ENCODE assay signal across 1 cellular context in genomic region chr12:53727310-53728041, GRCh38.
A peak's percentile ranks its signal among the peaks of the same experiment; 100 is the strongest.
TF ChIP-seq lines count a peak whose summit lies in the region.

CALCOCO1 (minus strand) TSS chr12:53727452; CDS start chr12:53725242, 2,210 bp downstream.

TF ChIP-seq in K562, 482 proteins besides CTCF, POLR2A, EP300 and RAD21 (continued from another document and continues in another):
- TF ChIP-seq DEAF1 (CRISPR knock-in tag; IDR thresholded peaks at IDR 0.05), result no peak
- TF ChIP-seq ELF2 (CRISPR knock-in tag; IDR thresholded peaks at IDR 0.05), result no peak
- no peak for TF ChIP-seq ATF2 (CRISPR knock-in tag; IDR thresholded peaks at IDR 0.05)
- TF ChIP-seq ETS1 (conservative IDR thresholded peaks at IDR 0.05; ENCODE audit: control insufficient read depth, low read depth, low read length), result peak; percentile 100
- TF ChIP-seq E2F8 (IDR thresholded peaks at IDR 0.05; ENCODE audit: low read depth, partially characterized antibody), result no peak
- no peak for TF ChIP-seq FOXA1 (IDR thresholded peaks at IDR 0.05; ENCODE audit: borderline replicate concordance)
- peak; percentile 99 for TF ChIP-seq ZNF143 (CRISPR knock-in tag; IDR thresholded peaks at IDR 0.05)
- TF ChIP-seq MCM2 (IDR thresholded peaks at IDR 0.05; ENCODE audit: low read depth), result no peak
- TF ChIP-seq ZNF280A (IDR thresholded peaks at IDR 0.05; ENCODE audit: low read depth, partially characterized antibody), result no peak
- no peak for TF ChIP-seq HBP1 (CRISPR knock-in tag; IDR thresholded peaks at IDR 0.05)
- no peak for TF ChIP-seq ELK3 (CRISPR knock-in tag; IDR thresholded peaks at IDR 0.05)
- TF ChIP-seq HNRNPUL1 (IDR thresholded peaks at IDR 0.05; ENCODE audit: low read length), result no peak
- TF ChIP-seq SIN3B (IDR thresholded peaks at IDR 0.05; ENCODE audit: low read depth), result 0 out of 2 replicates have a peak, but pooled peaks have one; percentile 31
- peak; percentile 87; the same call in 1 of the 2 replicates for TF ChIP-seq KLF6 (CRISPR knock-in tag; IDR thresholded peaks at IDR 0.05; ENCODE audit: borderline replicate concordance)
- TF ChIP-seq NONO (IDR thresholded peaks at IDR 0.05; ENCODE audit: low read depth in 2 of 2, low read length in 1 of 2), result no peak
- TF ChIP-seq SUPT5H (IDR thresholded peaks at IDR 0.05), result peak; percentile 75
- TF ChIP-seq HINFP (tag; conservative IDR thresholded peaks at IDR 0.05; ENCODE audit: low read depth), result peak; percentile 77; the same call in 1 of the 2 replicates
- no peak for TF ChIP-seq CHAMP1 (IDR thresholded peaks at IDR 0.05)
- no peak for TF ChIP-seq HIVEP1 (CRISPR knock-in tag; IDR thresholded peaks at IDR 0.05)
- TF ChIP-seq ZNF778 (CRISPR knock-in tag; IDR thresholded peaks at IDR 0.05), result no peak
- TF ChIP-seq NFIC (IDR thresholded peaks at IDR 0.05), result no peak
- TF ChIP-seq EZH2 (IDR thresholded peaks at IDR 0.05; ENCODE audit: borderline replicate concordance, low read depth, low read length), result no peak
- TF ChIP-seq NCOA2 (IDR thresholded peaks at IDR 0.05; ENCODE audit: partially characterized antibody in 2 of 2), result no peak
- no peak for TF ChIP-seq SOX6 (IDR thresholded peaks at IDR 0.05)
- no peak for TF ChIP-seq ELK1 (CRISPR knock-in tag; IDR thresholded peaks at IDR 0.05)
- no peak for TF ChIP-seq BRF1 (IDR thresholded peaks at IDR 0.05; ENCODE audit: borderline replicate concordance, extremely low read depth, insufficient read length)
- peak; percentile 91 to 97 for TF ChIP-seq MNT (conservative IDR thresholded peaks at IDR 0.05)
- no peak for TF ChIP-seq SMC3 (conservative IDR thresholded peaks at IDR 0.05; ENCODE audit: insufficient read depth, low read depth, low read length)
- peak; percentile 92 for TF ChIP-seq BCL6 (CRISPR knock-in tag; IDR thresholded peaks at IDR 0.05)
- no peak for TF ChIP-seq ESRRB (CRISPR knock-in tag; IDR thresholded peaks at IDR 0.05; ENCODE audit: borderline replicate concordance)
- TF ChIP-seq EWSR1 (IDR thresholded peaks at IDR 0.05; ENCODE audit: borderline replicate concordance, low read depth, partially characterized antibody), result no peak
- no peak for TF ChIP-seq PYGO2 (tag; IDR thresholded peaks at IDR 0.05)
- no peak for TF ChIP-seq ARID2 (IDR thresholded peaks at IDR 0.05)
- TF ChIP-seq PRDM10 (IDR thresholded peaks at IDR 0.05; ENCODE audit: partially characterized antibody), result peak; percentile 99
- no peak for TF ChIP-seq TRIM24 (IDR thresholded peaks at IDR 0.05)
